9 cellular contexts compared by ENCODE assay signal in genomic region chr18:3179430-3180089, GRCh38. TPM values are rescaled to one million over a fixed set of nuclear protein-coding genes. Genes with fewer than 3 reads are reported as not detected.
DNase-seq lines count a peak whose midpoint lies in the region; ATAC-seq and TF ChIP-seq lines count a peak whose summit lies in the region.
"Had no signal": no experiment of that assay in that cellular context is flagged by ENCODE, and none has a peak within 500 bp of the region (broad histone marks: within the 10 kb centered on the region; RNA-seq: fewer than 3 reads in every experiment).

No MANE protein-coding gene starts in this region.

- 70 to 80% (median 77%) methylated on average over 10 of the region's 10 CpGs for WGBS in adrenal gland, 4 donors

- TF ChIP-seq POLR2A in GM19193 (IDR thresholded peaks at IDR 0.05; ENCODE audit: extremely low read depth, insufficient read depth, insufficient read length), result peak; percentile 43
- no peak for TF ChIP-seq POLR2A in adrenal gland (IDR thresholded peaks at IDR 0.05)

- no peaks in the 10 kb centered on the region for H3K9me3 Mint-ChIP-seq in nephron

- H3K9me3 ChIP-seq in adrenal gland (replicated peaks in 1 of 3), result no peaks in the 10 kb centered on the region
- no peaks in the 10 kb centered on the region for H3K9me3 ChIP-seq in colonic mucosa
- H3K9me3 ChIP-seq: HAP-1 had no signal

- H3K27me3 Mint-ChIP-seq in nephron (ENCODE audit: low read depth), result no peaks in the 10 kb centered on the region

- TF ChIP-seq CTCF in nephron (IDR thresholded peaks at IDR 0.05; ENCODE audit: unreplicated experiment in 3 of 3) (no peak), adrenal gland (IDR thresholded peaks at IDR 0.05) (no peak), colonic mucosa (IDR thresholded peaks at IDR 0.05) (no peak)

- H3K4me3 Mint-ChIP-seq in nephron, result no peak overlapping the region

- intact Hi-C loops in adrenal gland (cut with DNase I) (no loop called here), colonic mucosa (cut with DNase I) (no loop called here)

- H3K27me3 ChIP-seq in adrenal gland (no peaks in the 10 kb centered on the region), colonic mucosa (no peaks in the 10 kb centered on the region)

- H3K4me3 ChIP-seq in adrenal gland (no peak overlapping the region), colonic mucosa (no peak overlapping the region)
- H3K4me3 ChIP-seq: HAP-1 had no signal

- H3K36me3 Mint-ChIP-seq in nephron (ENCODE audit: low read depth), result no peaks in the 10 kb centered on the region

- peak overlapping the region in 1 of 5 donors; percentile 3 for H3K27ac ChIP-seq in adrenal gland
- no peak overlapping the region for H3K27ac ChIP-seq in colonic mucosa

- H3K9ac ChIP-seq in colonic mucosa (ENCODE audit: low read depth in 2 of 2, low read length in 2 of 2), result no peak overlapping the region

- peak; percentile 51 for ATAC-seq in HG02840 (IDR thresholded peaks at IDR 0.05; ENCODE audit: low FRiP score, unreplicated experiment)

- H3K27ac Mint-ChIP-seq in nephron, result peak overlapping the region; percentile 39 to 70 (median 62)

- H3K36me3 ChIP-seq in adrenal gland (replicated peaks in 1 of 2), result no peaks in the 10 kb centered on the region
- no peaks in the 10 kb centered on the region for H3K36me3 ChIP-seq in colonic mucosa
- H3K36me3 ChIP-seq: HAP-1 had no signal

- DNase-seq in NOMO-1 treated with DMSO at 0.1 percent for 48 hours (lab: John Stamatoyannopoulos, UW; ENCODE audit: unreplicated experiment) (peak; percentile 80), NCI-H226 (no peak), adrenal gland (no peak), HuH-7.5 (ENCODE audit: low spot score) (no peak), colonic mucosa (no peak)

- peaks cover 0 to 13% of the 10 kb centered on the region in 2 donors for H3K4me1 ChIP-seq in adrenal gland (replicated peaks in 1 of 2)
- H3K4me1 ChIP-seq in colonic mucosa, result no peaks in the 10 kb centered on the region

- peaks cover 43% of the 10 kb centered on the region for H3K4me1 Mint-ChIP-seq in nephron

RNA-seq across cellular contexts. Expression of gene MYOM1, which starts 40.2 kb away (rescaled TPM):
- total RNA-seq in adrenal gland (1 to 10 TPM; 1.3 to 3.3 (median 2.5) TPM), colonic mucosa (1 to 10 TPM; 2.8 to 7.9 TPM)
- 10 to 100 TPM in 1 of 3 donors, 1 to 10 TPM in 2; 3.8 to 20.0 (median 5.9) TPM for polyA plus RNA-seq in adrenal gland
